In genomic region chr5:150700600-150701377, GRCh38 we compare ENCODE assay signal across 8 cellular contexts. TPM values are rescaled to one million over a fixed set of nuclear protein-coding genes. Genes with fewer than 3 reads are reported as not detected.
DNase-seq lines count a peak whose midpoint lies in the region; ATAC-seq and TF ChIP-seq lines count a peak whose summit lies in the region.

Gene RBM22, minus strand, starts transcription at chr5:150701062. Its CDS starts 77 bp downstream, at chr5:150700985.

- no peak within 1 kb of the TSS for H3K4me3 Mint-ChIP-seq in activated T-helper 17 cell treated with anti-CD3 and anti-CD28 coated beads, Interleukin-2, amount 50 U/mL, for 72 hours
- peak within 1 kb of the TSS in 1 of 3 experiments; percentile 70 for H3K4me3 Mint-ChIP-seq in nephron
- no peak within 1 kb of the TSS for H3K4me3 Mint-ChIP-seq in stimulated activated naive CD8-positive, alpha-beta T cell treated with anti-CD3 and anti-CD28 coated beads, Interleukin-15, amount 100 ng/mL, for 72 hours

- H3K27ac Mint-ChIP-seq in activated T-helper 17 cell treated with anti-CD3 and anti-CD28 coated beads, Interleukin-2, amount 50 U/mL, for 72 hours: no peak within 1 kb of the TSS
- peak within 1 kb of the TSS in 1 of 3 experiments; percentile 37 for H3K27ac Mint-ChIP-seq in nephron
- H3K27ac Mint-ChIP-seq in stimulated activated naive CD8-positive, alpha-beta T cell treated with anti-CD3 and anti-CD28 coated beads, Interleukin-15, amount 100 ng/mL, for 72 hours: no peak within 1 kb of the TSS

- peaks cover 4% of the 10 kb centered on the region for H3K4me1 Mint-ChIP-seq in activated T-helper 17 cell treated with anti-CD3 and anti-CD28 coated beads, Interleukin-2, amount 50 U/mL, for 72 hours
- no peaks in the 10 kb centered on the region for H3K4me1 Mint-ChIP-seq in nephron
- no peaks in the 10 kb centered on the region for H3K4me1 Mint-ChIP-seq in stimulated activated naive CD8-positive, alpha-beta T cell treated with anti-CD3 and anti-CD28 coated beads, Interleukin-15, amount 100 ng/mL, for 72 hours

- H4K20me1 ChIP-seq in GM23248 (ENCODE audit: insufficient read depth): no peaks in the 10 kb centered on the region

- H3K27ac ChIP-seq in GM23248: peak within 1 kb of the TSS; percentile 75

- H3K9me3 ChIP-seq in GM23248 (ENCODE audit: low read depth): no peaks in the 10 kb centered on the region

- no peaks in the 10 kb centered on the region for H3K27me3 ChIP-seq in GM23248 (replicated peaks; ENCODE audit: insufficient read depth)

- H3K79me2 ChIP-seq in GM23248 (ENCODE audit: insufficient read depth): peaks cover 39% of the 10 kb centered on the region

- peaks cover 12% of the 10 kb centered on the region; the same call in 1 of the 2 replicates for H3F3A ChIP-seq in GM23248 (ENCODE audit: insufficient read depth)

- peak; percentile 92 for DNase-seq in EL
- DNase-seq in GM23248: peak; percentile 96
- peak; percentile 94 to 95 for DNase-seq in Kasumi-1 (lab: John Stamatoyannopoulos, UW)
- DNase-seq in RPMI8226: peak; percentile 94
- DNase-seq in fibroblast of pulmonary artery (ENCODE audit: low read depth): peak; percentile 89
- DNase-seq in stimulated activated naive CD8-positive, alpha-beta T cell treated with anti-CD3 and anti-CD28 coated beads, Interleukin-15, amount 100 ng/mL, for 72 hours: peak; percentile 83 to 89

- peaks cover 14% of the 10 kb centered on the region for H3K36me3 Mint-ChIP-seq in activated T-helper 17 cell treated with anti-CD3 and anti-CD28 coated beads, Interleukin-2, amount 50 U/mL, for 72 hours (ENCODE audit: low read depth)
- H3K36me3 Mint-ChIP-seq in nephron (ENCODE audit: low read depth): peaks cover 20% of the 10 kb centered on the region

- peak within 1 kb of the TSS; percentile 77 for H3K4me2 ChIP-seq in GM23248 (ENCODE audit: unreplicated experiment)

- TF ChIP-seq CTCF in fibroblast of pulmonary artery (IDR thresholded peaks at IDR 0.05; ENCODE audit: low read length, missing control alignments): peak; percentile 53
- TF ChIP-seq CTCF in nephron (IDR thresholded peaks at IDR 0.05; ENCODE audit: unreplicated experiment in 3 of 3): peak; percentile 52 to 66 (median 55)

- H2AFZ ChIP-seq in GM23248: peak within 1 kb of the TSS; percentile 96

- 1% methylated on average over 49 to 58 of the region's 59 CpGs for WGBS in GM23248 (ENCODE audit: low coverage in 1 of 2, low lambda C conversion rate in 2 of 2, missing lambda C conversion rate in 2 of 2), 2 experiments

- peaks cover 29% of the 10 kb centered on the region for H3K36me3 ChIP-seq in GM23248 (ENCODE audit: low read depth)

- no peaks in the 10 kb centered on the region for H3K27me3 Mint-ChIP-seq in activated T-helper 17 cell treated with anti-CD3 and anti-CD28 coated beads, Interleukin-2, amount 50 U/mL, for 72 hours
- no peaks in the 10 kb centered on the region for H3K27me3 Mint-ChIP-seq in nephron (ENCODE audit: low read depth)
- no peaks in the 10 kb centered on the region for H3K27me3 Mint-ChIP-seq in stimulated activated naive CD8-positive, alpha-beta T cell treated with anti-CD3 and anti-CD28 coated beads, Interleukin-15, amount 100 ng/mL, for 72 hours

- H3K4me3 ChIP-seq in GM23248 (peak within 1 kb of the TSS; percentile 82), fibroblast of pulmonary artery (replicated peaks; ENCODE audit: low read depth, low read length) (peak within 1 kb of the TSS; percentile 92)

- peak; percentile 96 for ATAC-seq in activated T-helper 17 cell treated with anti-CD3 and anti-CD28 coated beads, Interleukin-2, amount 50 U/mL, for 72 hours (replicated peaks)
- peak; percentile 97 for ATAC-seq in stimulated activated naive CD8-positive, alpha-beta T cell treated with anti-CD3 and anti-CD28 coated beads, Interleukin-15, amount 100 ng/mL, for 72 hours

- no peaks in the 10 kb centered on the region for H3K9me2 ChIP-seq in GM23248 (ENCODE audit: insufficient read depth)

- no peaks in the 10 kb centered on the region for H3K9me3 Mint-ChIP-seq in activated T-helper 17 cell treated with anti-CD3 and anti-CD28 coated beads, Interleukin-2, amount 50 U/mL, for 72 hours
- H3K9me3 Mint-ChIP-seq in nephron: no peaks in the 10 kb centered on the region
- no peaks in the 10 kb centered on the region for H3K9me3 Mint-ChIP-seq in stimulated activated naive CD8-positive, alpha-beta T cell treated with anti-CD3 and anti-CD28 coated beads, Interleukin-15, amount 100 ng/mL, for 72 hours

- peaks cover 14% of the 10 kb centered on the region for H3K4me1 ChIP-seq in GM23248 (ENCODE audit: insufficient read depth)

- in situ Hi-C loops in GM23248 (cut with MboI): no loop called here

- peak within 1 kb of the TSS; percentile 92 for H3K9ac ChIP-seq in GM23248

RNA-seq across cellular contexts. Expression of gene RBM22, which starts in this region (rescaled TPM):
- 24.6 and 25.8 TPM in 2 replicates for total RNA-seq in GM23248 (2014; rRNA removed; shearing (Covaris generic))
- 35.5 and 36.7 TPM in 2 replicates for polyA plus RNA-seq in GM23248 (2016; fragmentation: Nextera tagmentation; extraction: Ambion mirVana)
- total RNA-seq in activated T-helper 17 cell treated with anti-CD3 and anti-CD28 coated beads, Interleukin-2, amount 50 U/mL, for 72 hours: 10 to 100 TPM; 60.3 to 61.5 TPM

Comparison
In these comparisons a context has a peak if more than half of its experiments do, and no peak if none do; other contexts are left out.
1. Peak in every context shown above with its lines: DNase-seq, ATAC-seq, H3K4me3 ChIP-seq and H3K27ac ChIP-seq.